ENCODE assay signal across 23 cellular contexts in genomic region chr7:16350634-16351033, GRCh38.
DNase-seq lines count a peak whose midpoint lies in the region; ATAC-seq and TF ChIP-seq lines count a peak whose summit lies in the region.
"Had no signal": no experiment of that assay in that cellular context is flagged by ENCODE, and none has a peak within 500 bp of the region (broad histone marks: within the 10 kb centered on the region; RNA-seq: fewer than 3 reads in every experiment).

No MANE protein-coding gene starts in this region.

- TF ChIP-seq CTCF in omental fat pad (IDR thresholded peaks at IDR 0.05), result no peak

- intact Hi-C loops in sciatic nerve (cut with DNase I), result no loop called here
- intact Hi-C loops in activated T-helper 2 cell treated with anti-CD3 and anti-CD28 coated beads, Interferon-gamma antibody, Interleukin-2, Interleukin-4, amounts not matched to agents 10 μg/mL and 5 μg/mL and 100 μg/mL, durations not matched to agents 14 hours and 24 hours and 36 hours (cut with micrococcal nuclease), result no loop called here

- DNase-seq in omental fat pad (ENCODE audit: low spot score) (no peak), sciatic nerve (ENCODE audit: low spot score) (no peak), NCI-H146 (lab: John Stamatoyannopoulos, UW) (no peak)
- DNase-seq in activated T-helper 2 cell treated with anti-CD3 and anti-CD28 coated beads, Interferon-gamma antibody, Interleukin-2, Interleukin-4, amounts not matched to agents 10 μg/mL and 5 μg/mL and 100 μg/mL, durations not matched to agents 14 hours and 24 hours and 36 hours (ENCODE audit: low spot score), result no peak
- DNase-seq: activated CD4-positive, CD25-positive, alpha-beta regulatory T cell treated with anti-CD3 and anti-CD28 coated beads, Interleukin-2, amount 50 U/mL, for 72 hours; EL; GOT3; mesendoderm; NCI-H1092; right lobe of liver; Right ventricle myocardium superior; stimulated activated CD4-positive, alpha-beta T cell treated with anti-CD3 and anti-CD28 coated beads, Interleukin-4, amount 100 ng/mL, for 1 hour; T-helper 17 cell; transverse colon had no signal

- H3K4me1 Mint-ChIP-seq in activated T-helper 2 cell treated with anti-CD3 and anti-CD28 coated beads, Interferon-gamma antibody, Interleukin-2, Interleukin-4, amounts not matched to agents 10 μg/mL and 5 μg/mL and 100 μg/mL, durations not matched to agents 14 hours and 24 hours and 36 hours (ENCODE audit: low read depth), result no peaks in the 10 kb centered on the region
- H3K4me1 Mint-ChIP-seq: activated naive CD4-positive, alpha-beta T cell treated with anti-CD3 and anti-CD28 coated beads, Interleukin-2, amount 50 U/mL, for 24 hours; T-helper 17 cell had no signal

- ATAC-seq in GM18519 (IDR thresholded peaks at IDR 0.05; ENCODE audit: low FRiP score, unreplicated experiment) (peak; percentile 87), GM19463 (IDR thresholded peaks at IDR 0.05; ENCODE audit: unreplicated experiment) (peak; percentile 56), HG02678 (IDR thresholded peaks at IDR 0.05; ENCODE audit: unreplicated experiment) (peak; percentile 62), HG03354 (IDR thresholded peaks at IDR 0.05; ENCODE audit: poor library complexity, severe bottlenecking, unreplicated experiment) (peak; percentile 87), omental fat pad (ENCODE audit: low FRiP score) (no peak), sciatic nerve (no peak)
- ATAC-seq: esophagus mucosa, GM12878, K562, right lobe of liver, T-helper 17 cell had no signal

- no peaks in the 10 kb centered on the region for H3K27me3 Mint-ChIP-seq in activated T-helper 2 cell treated with anti-CD3 and anti-CD28 coated beads, Interferon-gamma antibody, Interleukin-2, Interleukin-4, amounts not matched to agents 10 μg/mL and 5 μg/mL and 100 μg/mL, durations not matched to agents 14 hours and 24 hours and 36 hours (ENCODE audit: low read depth)
- H3K27me3 Mint-ChIP-seq: activated naive CD4-positive, alpha-beta T cell treated with anti-CD3 and anti-CD28 coated beads, Interleukin-2, amount 50 U/mL, for 24 hours; T-helper 17 cell had no signal

- H3K27ac Mint-ChIP-seq in activated T-helper 2 cell treated with anti-CD3 and anti-CD28 coated beads, Interferon-gamma antibody, Interleukin-2, Interleukin-4, amounts not matched to agents 10 μg/mL and 5 μg/mL and 100 μg/mL, durations not matched to agents 14 hours and 24 hours and 36 hours, result no peak overlapping the region
- H3K27ac Mint-ChIP-seq: activated naive CD4-positive, alpha-beta T cell treated with anti-CD3 and anti-CD28 coated beads, Interleukin-2, amount 50 U/mL, for 24 hours; brain; T-helper 17 cell had no signal

- peaks cover 6% of the 10 kb centered on the region for H3K9me3 Mint-ChIP-seq in activated T-helper 2 cell treated with anti-CD3 and anti-CD28 coated beads, Interferon-gamma antibody, Interleukin-2, Interleukin-4, amounts not matched to agents 10 μg/mL and 5 μg/mL and 100 μg/mL, durations not matched to agents 14 hours and 24 hours and 36 hours

- H3K4me3 Mint-ChIP-seq in activated T-helper 2 cell treated with anti-CD3 and anti-CD28 coated beads, Interferon-gamma antibody, Interleukin-2, Interleukin-4, amounts not matched to agents 10 μg/mL and 5 μg/mL and 100 μg/mL, durations not matched to agents 14 hours and 24 hours and 36 hours (ENCODE audit: low read depth), result no peak overlapping the region
- H3K4me3 Mint-ChIP-seq: activated naive CD4-positive, alpha-beta T cell treated with anti-CD3 and anti-CD28 coated beads, Interleukin-2, amount 50 U/mL, for 24 hours; brain; T-helper 17 cell had no signal

- H3K36me3 Mint-ChIP-seq in activated T-helper 2 cell treated with anti-CD3 and anti-CD28 coated beads, Interferon-gamma antibody, Interleukin-2, Interleukin-4, amounts not matched to agents 10 μg/mL and 5 μg/mL and 100 μg/mL, durations not matched to agents 14 hours and 24 hours and 36 hours (ENCODE audit: low read depth), result no peaks in the 10 kb centered on the region
- H3K36me3 Mint-ChIP-seq: activated naive CD4-positive, alpha-beta T cell treated with anti-CD3 and anti-CD28 coated beads, Interleukin-2, amount 50 U/mL, for 24 hours; brain had no signal

Comparison
In these comparisons a context has a peak if more than half of its experiments do, and no peak if none do; other contexts are left out.
1. ATAC-seq: peak in GM18519 (single experiment), GM19463 (single experiment), HG02678 (single experiment) and HG03354 (single experiment); none in omental fat pad (single experiment) and sciatic nerve (single experiment).